ENCODE assay signal across 8 cellular contexts in the genomic region with DNA sequence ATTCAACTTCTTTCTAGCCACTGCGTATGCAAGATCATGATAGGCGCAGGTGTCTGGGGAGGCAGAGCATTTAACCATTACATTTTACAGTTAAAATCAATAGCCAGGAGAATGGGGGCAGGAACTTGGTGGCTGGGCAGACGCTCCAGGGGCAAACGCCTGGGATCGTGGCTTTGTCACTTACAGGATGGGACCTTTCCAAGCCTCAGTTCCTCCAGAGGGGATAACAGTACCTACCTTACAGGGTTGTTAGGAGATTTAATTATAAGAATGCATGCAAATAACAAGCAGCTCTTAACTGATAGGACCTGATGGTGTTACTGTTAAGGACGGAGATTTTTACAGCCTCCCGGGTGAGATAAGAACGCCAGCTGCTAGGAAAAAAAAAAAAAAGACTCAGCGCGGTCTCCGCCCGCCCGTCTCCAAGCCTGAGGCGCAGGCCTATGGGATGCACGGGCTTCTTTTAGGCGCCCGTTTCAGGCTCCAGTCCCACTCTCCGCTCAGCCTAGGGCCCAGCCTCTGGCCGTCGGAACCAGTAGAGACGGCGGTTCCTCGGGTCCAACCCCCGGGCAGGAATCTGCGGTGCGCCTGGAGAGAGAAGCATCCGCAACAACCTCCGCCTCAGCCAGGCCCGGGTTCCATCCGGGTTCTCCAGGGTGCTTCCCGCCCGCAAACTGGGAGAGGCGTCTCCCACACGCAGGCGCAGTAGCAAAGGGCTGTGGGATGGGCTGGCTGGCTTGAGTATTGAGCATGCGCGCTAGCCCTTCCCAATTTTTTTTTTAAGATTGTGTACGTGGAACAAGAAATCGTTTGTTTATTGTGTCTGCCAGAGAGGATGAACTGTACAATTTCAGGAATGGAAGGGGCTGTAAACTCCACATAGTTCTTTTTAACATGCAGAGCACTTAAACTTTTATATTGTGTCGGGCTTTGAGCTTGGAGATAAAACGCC. TPM values are rescaled to one million over a fixed set of nuclear protein-coding genes. Genes with fewer than 3 reads are reported as not detected.
DNase-seq lines count a peak whose midpoint lies in the region; ATAC-seq and TF ChIP-seq lines count a peak whose summit lies in the region.

A gene (minus strand): TSS at position 653 of the 952 bp plus-strand sequence. CDS start 4,564 bp downstream, outside the sequence.

- no peaks in the 10 kb centered on the region for H3K9me3 ChIP-seq in upper lobe of right lung

- H3K27ac ChIP-seq in upper lobe of right lung: peak within 1 kb of the TSS; percentile 85

- in situ Hi-C loops in GM13977 (cut with MboI; ENCODE audit: low pct_unique_long_range_greater_than_20kb, low sequenced_read_pairs, unreplicated experiment): no loop called here

- DNase-seq in GM13977 (ENCODE audit: low spot score) (peak; percentile 85), NCI-H1436 treated with DMSO at 0.1 percent for 48 hours (lab: John Stamatoyannopoulos, UW) (peak; percentile 53), SW480 (ENCODE audit: low spot score) (peak; percentile 96), amniotic epithelial cell (ENCODE audit: low read depth) (peak; percentile 92), left cardiac atrium (peak; percentile 94), posterior vena cava (ENCODE audit: low spot score) (peak; percentile 97), upper lobe of right lung (peak; percentile 95)

- peak; percentile 79 for ATAC-seq in HG02870 (IDR thresholded peaks at IDR 0.05; ENCODE audit: unreplicated experiment)
- ATAC-seq in left cardiac atrium: peak; percentile 98 to 99
- ATAC-seq in upper lobe of right lung: peak; percentile 99

- no peak for TF ChIP-seq CTCF in GM13977 (IDR thresholded peaks at IDR 0.05; ENCODE audit: extremely low read depth, insufficient read depth, missing control alignments)
- no peak for TF ChIP-seq CTCF in upper lobe of right lung (IDR thresholded peaks at IDR 0.05)

- intact Hi-C loops in left cardiac atrium (cut with DNase I) (no loop called here), posterior vena cava (cut with DNase I) (loop anchor here in 1 of 2 donors (10.0 kb wide), 1 partner anchor 375 kb away; no protein-coding TSS in a partner anchor), upper lobe of right lung (cut with DNase I) (no loop called here)

- H3K36me3 ChIP-seq in upper lobe of right lung: peaks cover 34% of the 10 kb centered on the region

- no peaks in the 10 kb centered on the region for H3K27me3 ChIP-seq in upper lobe of right lung

- H3K4me3 ChIP-seq in upper lobe of right lung: peak within 1 kb of the TSS; percentile 68

- H3K4me1 ChIP-seq in upper lobe of right lung: peaks cover 9% of the 10 kb centered on the region

RNA-seq across cellular contexts. Expression of the gene that starts here (rescaled TPM):
- total RNA-seq in left cardiac atrium (1 to 10 TPM; 2.1 to 4.2 TPM), posterior vena cava (1 to 10 TPM; 4.1 to 4.8 TPM), upper lobe of right lung (2.8 TPM)

Comparison
In these comparisons a context has a peak if more than half of its experiments do, and no peak if none do; other contexts are left out.
1. Peak in every context shown above with its lines: DNase-seq, ATAC-seq, H3K4me3 ChIP-seq and H3K27ac ChIP-seq.